19 cellular contexts compared by ENCODE assay signal in genomic region chr5:30839956-30840355, GRCh38.
"Had no signal": no experiment of that assay in that cellular context is flagged by ENCODE, and none has a peak within 500 bp of the region (broad histone marks: within the 10 kb centered on the region; RNA-seq: fewer than 3 reads in every experiment).

No MANE protein-coding gene starts in this region.

- H3K27me3 Mint-ChIP-seq: central memory CD8-positive, alpha-beta T cell; stimulated activated memory B cell treated with anti-CD40 and anti-IgM and Interleukin-4, amounts not matched to agents 10 μg/mL and 1 μg/mL and 100 μg/mL, for 72 hours; stimulated activated naive CD8-positive, alpha-beta T cell treated with anti-CD3 and anti-CD28 coated beads, Interleukin-15, amount 100 ng/mL, for 72 hours had no signal

- H3K4me1 Mint-ChIP-seq: central memory CD8-positive, alpha-beta T cell; mesothelial cell of epicardium; natural killer cell; neural crest cell; stimulated activated memory B cell treated with anti-CD40 and anti-IgM and Interleukin-4, amounts not matched to agents 10 μg/mL and 1 μg/mL and 100 μg/mL, for 72 hours; stimulated activated naive CD8-positive, alpha-beta T cell treated with anti-CD3 and anti-CD28 coated beads, Interleukin-15, amount 100 ng/mL, for 72 hours had no signal

- H3K27ac ChIP-seq: dorsolateral prefrontal cortex, right lobe of liver, spleen, testis, tibial nerve had no signal

- H3K27me3 ChIP-seq: dorsolateral prefrontal cortex, right lobe of liver, spleen, testis, tibial nerve had no signal

- H3K9me3 Mint-ChIP-seq: mesothelial cell of epicardium had no signal

- H3K36me3 ChIP-seq: right lobe of liver, spleen, tibial nerve had no signal

- DNase-seq: cortex of kidney; dorsolateral prefrontal cortex; effector CD8-positive, alpha-beta T cell; left colon; mammary epithelial cell; natural killer cell; posterior cingulate gyrus; right lobe of liver; spleen; stimulated activated CD4-positive, alpha-beta T cell treated with anti-CD3 and anti-CD28 coated beads, Interleukin-15, amount 100 ng/mL, for 24 hours; stimulated activated CD4-positive, alpha-beta T cell treated with anti-CD3 and anti-CD28 coated beads, Interleukin-1b, Interleukin-23, amount 100 ng/mL, for 48 hours; stimulated activated CD4-positive, alpha-beta T cell treated with anti-CD3 and anti-CD28 coated beads, Interleukin-4, amount 100 ng/mL, for 24 hours; stimulated activated naive CD8-positive, alpha-beta T cell treated with anti-CD3 and anti-CD28 coated beads, Interleukin-15, amount 100 ng/mL, for 72 hours; testis had no signal

- ATAC-seq: left colon; natural killer cell; right lobe of liver; stimulated activated memory B cell treated with anti-CD40 and anti-IgM and Interleukin-4, amounts not matched to agents 10 μg/mL and 1 μg/mL and 100 μg/mL, for 72 hours; stimulated activated naive CD8-positive, alpha-beta T cell treated with anti-CD3 and anti-CD28 coated beads, Interleukin-15, amount 100 ng/mL, for 72 hours had no signal

- H3K4me3 ChIP-seq: dorsolateral prefrontal cortex, right lobe of liver, spleen, testis, tibial nerve had no signal

- H3K4me1 ChIP-seq: right lobe of liver, spleen, testis, tibial nerve had no signal

- H3K36me3 Mint-ChIP-seq: mesothelial cell of epicardium; stimulated activated memory B cell treated with anti-CD40 and anti-IgM and Interleukin-4, amounts not matched to agents 10 μg/mL and 1 μg/mL and 100 μg/mL, for 72 hours had no signal

- H3K9me3 ChIP-seq: right lobe of liver, testis, tibial nerve had no signal

- H3K4me3 Mint-ChIP-seq: central memory CD8-positive, alpha-beta T cell; mesothelial cell of epicardium; natural killer cell; neural crest cell; stimulated activated memory B cell treated with anti-CD40 and anti-IgM and Interleukin-4, amounts not matched to agents 10 μg/mL and 1 μg/mL and 100 μg/mL, for 72 hours; stimulated activated naive CD8-positive, alpha-beta T cell treated with anti-CD3 and anti-CD28 coated beads, Interleukin-15, amount 100 ng/mL, for 72 hours had no signal

- H3K27ac Mint-ChIP-seq: mesothelial cell of epicardium; natural killer cell; stimulated activated memory B cell treated with anti-CD40 and anti-IgM and Interleukin-4, amounts not matched to agents 10 μg/mL and 1 μg/mL and 100 μg/mL, for 72 hours; stimulated activated naive CD8-positive, alpha-beta T cell treated with anti-CD3 and anti-CD28 coated beads, Interleukin-15, amount 100 ng/mL, for 72 hours had no signal
